8 cellular contexts compared by ENCODE assay signal in genomic region chr3:39378092-39378491, GRCh38. TPM values are rescaled to one million over a fixed set of nuclear protein-coding genes. Genes with fewer than 3 reads are reported as not detected.
DNase-seq lines count a peak whose midpoint lies in the region; ATAC-seq lines count a peak whose summit lies in the region.

No MANE protein-coding gene starts in this region.

- H3K4me3 Mint-ChIP-seq in natural killer cell treated with Interleukin-12 subunit alpha and Interleukin-12 subunit beta and Interleukin-15 and Interleukin-18, amount 100 ng/mL, for 72 hours: no peak overlapping the region

- ATAC-seq in GM18519 (IDR thresholded peaks at IDR 0.05; ENCODE audit: low FRiP score, unreplicated experiment): peak; percentile 56
- ATAC-seq in HG03066 (IDR thresholded peaks at IDR 0.05; ENCODE audit: low read depth, unreplicated experiment): peak; percentile 72
- ATAC-seq in natural killer cell treated with Interleukin-12 subunit alpha and Interleukin-12 subunit beta and Interleukin-15 and Interleukin-18, amount 100 ng/mL, for 72 hours: peak; percentile 67 to 69

- H3K4me1 Mint-ChIP-seq in natural killer cell treated with Interleukin-12 subunit alpha and Interleukin-12 subunit beta and Interleukin-15 and Interleukin-18, amount 100 ng/mL, for 72 hours (ENCODE audit: low read depth in 2 of 2): peaks cover 7 to 9% of the 10 kb centered on the region in 2 donors

- no peaks in the 10 kb centered on the region for H3K9me3 Mint-ChIP-seq in natural killer cell treated with Interleukin-12 subunit alpha and Interleukin-12 subunit beta and Interleukin-15 and Interleukin-18, amount 100 ng/mL, for 72 hours

- no peaks in the 10 kb centered on the region for H3K36me3 Mint-ChIP-seq in natural killer cell treated with Interleukin-12 subunit alpha and Interleukin-12 subunit beta and Interleukin-15 and Interleukin-18, amount 100 ng/mL, for 72 hours

- no peaks in the 10 kb centered on the region for H3K27me3 Mint-ChIP-seq in natural killer cell treated with Interleukin-12 subunit alpha and Interleukin-12 subunit beta and Interleukin-15 and Interleukin-18, amount 100 ng/mL, for 72 hours

- peak; percentile 31 for DNase-seq in T-helper 9 cell
- peak; percentile 7 to 50 for DNase-seq in dermis microvascular lymphatic vessel endothelial cell (ENCODE audit: low read depth in 2 of 2)
- no peak for DNase-seq in natural killer cell treated with Interleukin-12 subunit alpha and Interleukin-12 subunit beta and Interleukin-15 and Interleukin-18, amount 100 ng/mL, for 72 hours (ENCODE audit: low spot score)
- DNase-seq in Ammon's horn (ENCODE audit: low spot score): no peak
- no peak for DNase-seq in NCI-H187 (lab: John Stamatoyannopoulos, UW)
- no peak for DNase-seq in NCI-H345 treated with DMSO at 0.1 percent for 48 hours (lab: John Stamatoyannopoulos, UW; ENCODE audit: unreplicated experiment)

- no peak overlapping the region for H3K27ac Mint-ChIP-seq in natural killer cell treated with Interleukin-12 subunit alpha and Interleukin-12 subunit beta and Interleukin-15 and Interleukin-18, amount 100 ng/mL, for 72 hours

RNA-seq across cellular contexts. Expression of gene SLC25A38, which starts 5.1 kb away (rescaled TPM):
- 13.5 and 19.1 TPM in 2 replicates for total RNA-seq in dermis microvascular lymphatic vessel endothelial cell
- total RNA-seq in natural killer cell treated with Interleukin-12 subunit alpha and Interleukin-12 subunit beta and Interleukin-15 and Interleukin-18, amount 100 ng/mL, for 72 hours: 10 to 100 TPM; 42.1 to 44.5 TPM

RNA-seq across cellular contexts. Expression of gene RPSA, which starts 28.4 kb away (rescaled TPM):
- 931 and 1,204 TPM in 2 replicates for total RNA-seq in dermis microvascular lymphatic vessel endothelial cell
- total RNA-seq in natural killer cell treated with Interleukin-12 subunit alpha and Interleukin-12 subunit beta and Interleukin-15 and Interleukin-18, amount 100 ng/mL, for 72 hours: 1,000 to 10,000 TPM; 1,441 to 1,468 TPM

RNA-seq across cellular contexts. Expression of gene CCR8, which starts 48.6 kb away (rescaled TPM):
- not detected in 2 replicates for total RNA-seq in dermis microvascular lymphatic vessel endothelial cell
- total RNA-seq in natural killer cell treated with Interleukin-12 subunit alpha and Interleukin-12 subunit beta and Interleukin-15 and Interleukin-18, amount 100 ng/mL, for 72 hours: under 1 TPM in 1 of 2 donors, not detected in 1; 0.45 TPM

Comparison
In these comparisons a context has a peak if more than half of its experiments do, and no peak if none do; other contexts are left out.
1. DNase-seq: peak in T-helper 9 cell (single experiment) and dermis microvascular lymphatic vessel endothelial cell (2 of 2); none in natural killer cell treated with Interleukin-12 subunit alpha and Interleukin-12 subunit beta and Interleukin-15 and Interleukin-18, amount 100 ng/mL, for 72 hours (single experiment), Ammon's horn (single experiment), NCI-H187 (0 of 2) and NCI-H345 treated with DMSO at 0.1 percent for 48 hours (single experiment).
2. Peak in every context shown above with its lines, with median percentiles within 50 percentile points of each other: ATAC-seq.